14 cellular contexts compared by ENCODE assay signal in the genomic region with DNA sequence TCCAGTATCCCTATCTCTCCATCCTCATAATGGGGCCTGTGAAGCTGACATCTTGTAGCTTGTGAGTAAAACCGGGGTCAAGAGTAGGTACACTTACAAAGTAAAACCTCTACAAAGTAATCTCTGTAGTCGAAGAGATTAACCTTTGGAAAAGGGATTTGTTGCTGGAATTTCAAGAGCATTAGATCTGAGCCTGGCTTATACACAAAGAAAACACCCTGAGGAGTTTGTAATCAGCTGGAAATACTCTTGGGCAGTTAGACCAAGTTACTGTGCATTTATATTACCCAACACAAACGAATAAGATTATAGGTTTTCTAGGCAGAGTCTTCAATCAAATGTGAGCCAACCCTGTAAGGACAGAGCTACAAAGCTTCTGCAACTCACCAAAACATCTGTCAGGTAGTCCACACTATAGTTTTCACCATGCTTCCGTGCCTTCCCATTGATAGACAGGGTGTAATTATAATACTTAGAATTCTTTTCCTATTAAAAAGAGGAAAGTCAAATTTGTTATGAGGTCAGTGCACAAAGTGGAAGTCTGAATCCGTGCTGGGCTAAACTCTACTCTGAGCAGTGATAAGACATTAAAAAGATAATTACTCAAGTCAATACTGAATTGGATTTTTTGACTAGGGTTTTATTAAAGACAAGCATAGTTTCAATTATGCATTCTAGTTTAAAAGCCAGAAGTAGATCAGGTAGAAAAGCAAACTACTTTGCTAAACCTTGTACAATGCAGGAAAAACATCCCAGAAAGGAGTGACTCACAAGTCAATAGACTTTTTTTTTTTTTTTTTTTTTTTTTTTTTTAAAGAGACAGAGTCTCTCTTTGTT. TPM values are rescaled to one million over a fixed set of nuclear protein-coding genes. Genes with fewer than 3 reads are reported as not detected.
DNase-seq lines count a peak whose midpoint lies in the region; ATAC-seq and TF ChIP-seq lines count a peak whose summit lies in the region.
"Had no signal": no experiment of that assay in that cellular context is flagged by ENCODE, and none has a peak within 500 bp of the region (broad histone marks: within the 10 kb centered on the region; RNA-seq: fewer than 3 reads in every experiment).

No MANE protein-coding gene starts in this region.

- CTCF ChIA-PET in CD8-positive, alpha-beta T cell (lab: Charles Lee): interaction anchor here (1.1 kb wide), 1 partner anchor 195 kb away, joined by 3 read pairs; no protein-coding TSS in a partner anchor

- TF ChIP-seq CTCF in AG10803 (conservative IDR thresholded peaks at IDR 0.05; ENCODE audit: low read length): no peak
- TF ChIP-seq CTCF in choroid plexus epithelial cell (conservative IDR thresholded peaks at IDR 0.05; ENCODE audit: low read depth, low read length): no peak
- no peak for TF ChIP-seq CTCF in CD8-positive, alpha-beta T cell (IDR thresholded peaks at IDR 0.05)

- POLR2A ChIA-PET in CD8-positive, alpha-beta T cell (lab: Charles Lee): interaction anchor here (1.3 to 1.8 kb wide), 2 partner anchors 9 to 35 kb away, joined by 4 read pairs; no protein-coding TSS in a partner anchor

- H3K36me3 ChIP-seq in mesodermal cell (ENCODE audit: control insufficient read depth, insufficient read depth, low read length): peaks cover 64% of the 10 kb centered on the region
- H3K36me3 ChIP-seq in CD8-positive, alpha-beta T cell (ENCODE audit: insufficient read depth, low read length): peaks cover 30% of the 10 kb centered on the region

- H3K27me3 ChIP-seq in CD8-positive, alpha-beta T cell (ENCODE audit: insufficient read depth, low read length): no peaks in the 10 kb centered on the region

- H3K4me3 ChIP-seq in AG10803 (ENCODE audit: low read length) (no peak overlapping the region), choroid plexus epithelial cell (ENCODE audit: low read depth, low read length) (no peak overlapping the region), mesodermal cell (ENCODE audit: extremely low read depth, insufficient read depth, low read length, poor library complexity, severe bottlenecking) (no peak overlapping the region)
- H3K4me3 ChIP-seq in CD8-positive, alpha-beta T cell (ENCODE audit: low read depth, low read length): no peak overlapping the region

- WGBS in mesodermal cell (ENCODE audit: insufficient coverage in 2 of 2), 2 experiments: 50 to 90% methylated on average over 1 to 2 of the region's 5 CpGs

- H3K27ac ChIP-seq in mesodermal cell (ENCODE audit: low read depth, low read length, severe bottlenecking): peak overlapping the region; percentile 13
- H3K27ac ChIP-seq in CD8-positive, alpha-beta T cell (ENCODE audit: low read depth, low read length): no peak overlapping the region

- no peaks in the 10 kb centered on the region for H3K4me1 Mint-ChIP-seq in CD8-positive, alpha-beta T cell (ENCODE audit: low read depth)
- H3K4me1 Mint-ChIP-seq: activated B cell treated with CpG ODN at 0.5 μM for 24 hours, B cell had no signal

- H3K27me3 Mint-ChIP-seq in CD8-positive, alpha-beta T cell (ENCODE audit: low read depth): no peaks in the 10 kb centered on the region
- H3K27me3 Mint-ChIP-seq: activated B cell treated with CpG ODN at 0.5 μM for 24 hours, B cell had no signal

- H3K4me1 ChIP-seq in mesodermal cell (ENCODE audit: control insufficient read depth, insufficient read depth, low read length, poor library complexity, severe bottlenecking): peaks cover 17% of the 10 kb centered on the region
- no peaks in the 10 kb centered on the region for H3K4me1 ChIP-seq in CD8-positive, alpha-beta T cell (ENCODE audit: insufficient read depth, low read length)

- H3K9me3 ChIP-seq in mesodermal cell (ENCODE audit: control insufficient read depth, low read length): no peaks in the 10 kb centered on the region
- no peaks in the 10 kb centered on the region for H3K9me3 ChIP-seq in CD8-positive, alpha-beta T cell (ENCODE audit: low read length)

- ATAC-seq in GM21367 (IDR thresholded peaks at IDR 0.05; ENCODE audit: unreplicated experiment): no peak
- ATAC-seq in CD8-positive, alpha-beta T cell: no peak

- H3K9me3 Mint-ChIP-seq in CD8-positive, alpha-beta T cell: no peaks in the 10 kb centered on the region
- H3K9me3 Mint-ChIP-seq: activated B cell treated with CpG ODN at 0.5 μM for 24 hours had no signal

- H3K36me3 Mint-ChIP-seq in CD8-positive, alpha-beta T cell: peaks cover 81% of the 10 kb centered on the region

- H3K27ac Mint-ChIP-seq in CD8-positive, alpha-beta T cell: no peak overlapping the region
- H3K27ac Mint-ChIP-seq: activated B cell treated with CpG ODN at 0.5 μM for 24 hours, B cell had no signal

- H3K4me3 Mint-ChIP-seq in CD8-positive, alpha-beta T cell: no peak overlapping the region
- H3K4me3 Mint-ChIP-seq: activated B cell treated with CpG ODN at 0.5 μM for 24 hours, B cell had no signal

- intact Hi-C loops in CD8-positive, alpha-beta T cell (cut with DNase I, micrococcal nuclease): no loop called here

- DNase-seq in AG10803 (ENCODE audit: low read depth): peak; percentile 36
- peak; percentile 12 for DNase-seq in MV-4-11 (lab: John Stamatoyannopoulos, UW)
- DNase-seq in choroid plexus epithelial cell (ENCODE audit: low read depth): peak; percentile 59
- DNase-seq in CD8-positive, alpha-beta T cell: no peak
- DNase-seq in amniotic stem cell (lab: John Stamatoyannopoulos, UW): no peak
- DNase-seq in NCI-H146 treated with DMSO at 0.1 percent for 48 hours (lab: John Stamatoyannopoulos, UW; ENCODE audit: unreplicated experiment): no peak
- DNase-seq: activated B cell treated with CpG ODN at 0.5 μM for 24 hours; KBM-7; NCI-H446 treated with DMSO at 0.1 percent for 48 hours; occipital lobe; stimulated activated CD4-positive, alpha-beta T cell treated with anti-CD3 and anti-CD28 coated beads, Interleukin-4, amount 100 ng/mL, for 24 hours had no signal

RNA-seq across cellular contexts. Expression of gene GNS, which starts 14.6 kb away (rescaled TPM):
- polyA plus RNA-seq in mesodermal cell (2013, experiment 1 of 2): 76.1 TPM
- polyA plus RNA-seq in mesodermal cell (2013, experiment 2 of 2): 69.1 TPM
- total RNA-seq in CD8-positive, alpha-beta T cell: 1 to 10 TPM; 6.3 to 7.7 TPM

Comparison
In these comparisons a context has a peak if more than half of its experiments do, and no peak if none do; other contexts are left out.
1. DNase-seq: peak in AG10803 (single experiment), MV-4-11 (single experiment) and choroid plexus epithelial cell (single experiment); none in CD8-positive, alpha-beta T cell (0 of 7), amniotic stem cell (single experiment) and NCI-H146 treated with DMSO at 0.1 percent for 48 hours (single experiment).